Comparison of ENCODE assay signal across 15 cellular contexts in the genomic region with DNA sequence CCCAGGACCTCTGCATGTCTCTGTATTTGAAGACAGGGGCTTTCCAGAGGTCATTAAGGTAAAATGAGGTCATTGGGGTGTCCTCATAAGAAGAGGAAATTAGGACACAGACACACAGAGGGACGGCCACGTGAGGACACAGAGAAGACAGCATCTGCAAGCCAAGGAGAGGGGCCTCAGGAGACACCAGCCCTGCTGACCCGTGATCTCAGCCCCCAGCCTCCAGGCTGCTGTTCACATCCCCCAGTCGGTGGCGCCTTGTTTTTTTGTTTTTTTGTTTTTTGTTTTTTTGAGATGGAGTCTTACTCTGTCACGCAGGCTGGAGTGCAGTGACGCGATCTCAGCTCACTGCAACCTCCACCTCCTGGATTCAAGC. TPM values are rescaled to one million over a fixed set of nuclear protein-coding genes. Genes with fewer than 3 reads are reported as not detected.
A peak's percentile ranks its signal among the peaks of the same experiment; 100 is the strongest.
DNase-seq lines count a peak whose midpoint lies in the region; ATAC-seq and TF ChIP-seq lines count a peak whose summit lies in the region.
"Had no signal": no experiment of that assay in that cellular context is flagged by ENCODE, and none has a peak within 500 bp of the region (broad histone marks: within the 10 kb centered on the region; RNA-seq: fewer than 3 reads in every experiment).

No MANE protein-coding gene starts in this region.

- ATAC-seq in Right ventricle myocardium inferior = no peak
- ATAC-seq in aorta (ENCODE audit: low FRiP score) = no peak

- no peaks in the 10 kb centered on the region for H3K9me2 ChIP-seq in Karpas-422 (replicated peaks; ENCODE audit: insufficient read depth, low read length)

- peaks cover 9% of the 10 kb centered on the region for H3K36me3 Mint-ChIP-seq in activated T-helper 2 cell treated with anti-CD3 and anti-CD28 coated beads, Interferon-gamma antibody, Interleukin-2, Interleukin-4, amounts not matched to agents 10 μg/mL and 5 μg/mL and 100 μg/mL, durations not matched to agents 14 hours and 24 hours and 36 hours (ENCODE audit: low read depth)

- H3K79me2 ChIP-seq in Karpas-422 (ENCODE audit: low read length) = peaks cover 3% of the 10 kb centered on the region; the same call in 1 of the 2 replicates

- H3K4me3 Mint-ChIP-seq in activated T-helper 2 cell treated with anti-CD3 and anti-CD28 coated beads, Interferon-gamma antibody, Interleukin-2, Interleukin-4, amounts not matched to agents 10 μg/mL and 5 μg/mL and 100 μg/mL, durations not matched to agents 14 hours and 24 hours and 36 hours (ENCODE audit: low read depth) = no peak overlapping the region

- H3K27ac ChIP-seq in left ventricle myocardium inferior (replicated peaks) (peak overlapping the region; percentile 99), Karpas-422 (ENCODE audit: low read length) (no peak overlapping the region), mesodermal cell (ENCODE audit: low read depth, low read length, severe bottlenecking) (peak overlapping the region; percentile 69), aorta (ENCODE audit: low read depth in 1 of 2, low read length in 2 of 2) (no peak overlapping the region)
- no peak overlapping the region for H3K27ac ChIP-seq in effector memory CD4-positive, alpha-beta T cell (ENCODE audit: insufficient read depth, low read length, poor library complexity, severe bottlenecking)
- H3K27ac ChIP-seq: KMS-11 had no signal

- no peak overlapping the region for H3K4me2 ChIP-seq in Karpas-422 (ENCODE audit: low read depth, low read length, poor library complexity, severe bottlenecking)

- DNase-seq in left ventricle myocardium inferior (peak; percentile 54), Right ventricle myocardium inferior (ENCODE audit: missing footprints) (no peak), Karpas-422 (no peak), aorta (peak; percentile 22), anterior cingulate cortex (lab: John Stamatoyannopoulos, UW) (no peak)
- no peak for DNase-seq in effector memory CD4-positive, alpha-beta T cell
- DNase-seq in activated T-helper 2 cell treated with anti-CD3 and anti-CD28 coated beads, Interferon-gamma antibody, Interleukin-2, Interleukin-4, amounts not matched to agents 10 μg/mL and 5 μg/mL and 100 μg/mL, durations not matched to agents 14 hours and 24 hours and 36 hours (ENCODE audit: low spot score) = no peak
- DNase-seq: MM.1S, NCI-H1105 treated with DMSO at 0.1 percent for 48 hours, NCI-H1930, NCI-H2171, NCI-H510A treated with DMSO at 0.1 percent for 48 hours had no signal

- H3K4me3 ChIP-seq in left ventricle myocardium inferior = no peak overlapping the region
- no peak overlapping the region for H3K4me3 ChIP-seq in Karpas-422 (ENCODE audit: low read length)
- no peak overlapping the region for H3K4me3 ChIP-seq in mesodermal cell (ENCODE audit: extremely low read depth, insufficient read depth, low read length, poor library complexity, severe bottlenecking)
- H3K4me3 ChIP-seq in aorta (ENCODE audit: low read length in 2 of 2) = no peak overlapping the region
- H3K4me3 ChIP-seq in effector memory CD4-positive, alpha-beta T cell (ENCODE audit: insufficient read depth, low read depth, low read length, poor library complexity, severe bottlenecking) = no peak overlapping the region

- peaks cover 12% of the 10 kb centered on the region for H4K20me1 ChIP-seq in Karpas-422 (ENCODE audit: insufficient read depth, low read depth, low read length)

- TF ChIP-seq CTCF in left ventricle myocardium inferior (IDR thresholded peaks at IDR 0.05; ENCODE audit: borderline replicate concordance) = no peak

- H3K27me3 ChIP-seq in left ventricle myocardium inferior (ENCODE audit: low read depth) (peaks cover 26% of the 10 kb centered on the region), Karpas-422 (ENCODE audit: low read length) (no peaks in the 10 kb centered on the region), aorta (ENCODE audit: control insufficient read depth in 1 of 2, insufficient read depth in 2 of 2, low read length in 1 of 2) (peaks cover 0 to 2% of the 10 kb centered on the region in 2 donors)
- H3K27me3 ChIP-seq in effector memory CD4-positive, alpha-beta T cell (replicated peaks; ENCODE audit: control insufficient read depth, insufficient read depth, low read length, poor library complexity, severe bottlenecking) = no peaks in the 10 kb centered on the region

- no peak overlapping the region for H3K27ac Mint-ChIP-seq in activated T-helper 2 cell treated with anti-CD3 and anti-CD28 coated beads, Interferon-gamma antibody, Interleukin-2, Interleukin-4, amounts not matched to agents 10 μg/mL and 5 μg/mL and 100 μg/mL, durations not matched to agents 14 hours and 24 hours and 36 hours

- intact Hi-C loops in left ventricle myocardium inferior (cut with micrococcal nuclease) = no loop called here
- intact Hi-C loops in Right ventricle myocardium inferior (cut with DNase I) = no loop called here
- intact Hi-C loops in aorta (cut with DNase I) = no loop called here
- intact Hi-C loops in activated T-helper 2 cell treated with anti-CD3 and anti-CD28 coated beads, Interferon-gamma antibody, Interleukin-2, Interleukin-4, amounts not matched to agents 10 μg/mL and 5 μg/mL and 100 μg/mL, durations not matched to agents 14 hours and 24 hours and 36 hours (cut with micrococcal nuclease) = no loop called here

- H3K36me3 ChIP-seq in left ventricle myocardium inferior (peaks cover 11% of the 10 kb centered on the region), Karpas-422 (ENCODE audit: insufficient read depth, low read length) (no peaks in the 10 kb centered on the region), mesodermal cell (ENCODE audit: control insufficient read depth, insufficient read depth, low read length) (peaks cover 23% of the 10 kb centered on the region), aorta (ENCODE audit: control insufficient read depth in 1 of 2, insufficient read depth in 2 of 2, low read length in 1 of 2) (no peaks in the 10 kb centered on the region)
- peaks cover 5% of the 10 kb centered on the region for H3K36me3 ChIP-seq in effector memory CD4-positive, alpha-beta T cell (ENCODE audit: control insufficient read depth, insufficient read depth, low read length)

- H3K9me3 ChIP-seq in left ventricle myocardium inferior (replicated peaks) (no peaks in the 10 kb centered on the region), Karpas-422 (ENCODE audit: low read length) (no peaks in the 10 kb centered on the region), mesodermal cell (ENCODE audit: control insufficient read depth, low read length) (no peaks in the 10 kb centered on the region), aorta (ENCODE audit: control insufficient read depth, low read length) (no peaks in the 10 kb centered on the region)
- H3K9me3 ChIP-seq in effector memory CD4-positive, alpha-beta T cell (ENCODE audit: control insufficient read depth, low read length) = no peaks in the 10 kb centered on the region

- no peak overlapping the region for H2AFZ ChIP-seq in Karpas-422 (ENCODE audit: low read length)

- no peaks in the 10 kb centered on the region for H3K9me3 Mint-ChIP-seq in activated T-helper 2 cell treated with anti-CD3 and anti-CD28 coated beads, Interferon-gamma antibody, Interleukin-2, Interleukin-4, amounts not matched to agents 10 μg/mL and 5 μg/mL and 100 μg/mL, durations not matched to agents 14 hours and 24 hours and 36 hours

- H3K4me1 ChIP-seq in left ventricle myocardium inferior = peaks cover 83% of the 10 kb centered on the region
- H3K4me1 ChIP-seq in Karpas-422 (ENCODE audit: low read length) = peaks cover 69% of the 10 kb centered on the region
- H3K4me1 ChIP-seq in mesodermal cell (ENCODE audit: control insufficient read depth, insufficient read depth, low read length, poor library complexity, severe bottlenecking) = peaks cover 40% of the 10 kb centered on the region
- no peaks in the 10 kb centered on the region for H3K4me1 ChIP-seq in aorta (ENCODE audit: control insufficient read depth in 1 of 2, insufficient read depth in 2 of 2, low read length in 2 of 2)
- peaks cover 27% of the 10 kb centered on the region for H3K4me1 ChIP-seq in effector memory CD4-positive, alpha-beta T cell (ENCODE audit: control insufficient read depth, insufficient read depth, low read length, poor library complexity, severe bottlenecking)

- WGBS in mesodermal cell (ENCODE audit: insufficient coverage in 2 of 2), 2 experiments = 90 to 93% methylated on average over 5 to 6 of the region's 8 CpGs
- 77 to 78% methylated on average over 8 of the region's 8 CpGs for WGBS in aorta, 2 donors

- H3K27me3 Mint-ChIP-seq in activated T-helper 2 cell treated with anti-CD3 and anti-CD28 coated beads, Interferon-gamma antibody, Interleukin-2, Interleukin-4, amounts not matched to agents 10 μg/mL and 5 μg/mL and 100 μg/mL, durations not matched to agents 14 hours and 24 hours and 36 hours (ENCODE audit: low read depth) = peaks cover 11% of the 10 kb centered on the region

- peak overlapping the region; percentile 9; the same call in 1 of the 2 replicates for H3K9ac ChIP-seq in Karpas-422 (ENCODE audit: low read length)
- H3K9ac ChIP-seq: KMS-11 had no signal

- peaks cover 9% of the 10 kb centered on the region for H3K4me1 Mint-ChIP-seq in activated T-helper 2 cell treated with anti-CD3 and anti-CD28 coated beads, Interferon-gamma antibody, Interleukin-2, Interleukin-4, amounts not matched to agents 10 μg/mL and 5 μg/mL and 100 μg/mL, durations not matched to agents 14 hours and 24 hours and 36 hours (ENCODE audit: low read depth)

RNA-seq across cellular contexts. Expression of gene CCDC183, which starts 1.1 kb away (rescaled TPM):
- total RNA-seq in left ventricle myocardium inferior (2.1 TPM), Right ventricle myocardium inferior (1.6 TPM), aorta (under 1 TPM; 0.45 to 0.58 TPM)
- 1.6 TPM in 1 of 2 replicates, not detected in the other for total RNA-seq in Karpas-422 (2014; rRNA removed; shearing (Covaris generic); ENCODE audit: low replicate concordance)
- 27.3 TPM for polyA plus RNA-seq in mesodermal cell (2013, experiment 1 of 2)
- polyA plus RNA-seq in mesodermal cell (2013, experiment 2 of 2) = 34.1 TPM
- under 1 TPM; 0.46 to 0.50 TPM for polyA plus RNA-seq in aorta
- 0.11 TPM in 1 of 2 replicates, not detected in the other for total RNA-seq in activated T-helper 2 cell treated with anti-CD3 and anti-CD28 coated beads, Interferon-gamma antibody, Interleukin-2, Interleukin-4, amounts not matched to agents 10 μg/mL and 5 μg/mL and 100 μg/mL, durations not matched to agents 14 hours and 24 hours and 36 hours
- total RNA-seq: H4 had no signal

RNA-seq across cellular contexts. Expression of gene TMEM141, which starts 3.9 kb away (rescaled TPM):
- total RNA-seq in left ventricle myocardium inferior (71.4 TPM), Right ventricle myocardium inferior (75.9 TPM), aorta (10 to 100 TPM; 26.6 to 27.0 TPM)
- total RNA-seq in Karpas-422 (2014; rRNA removed; shearing (Covaris generic); ENCODE audit: low replicate concordance) = 20.5 and 61.8 TPM in 2 replicates
- polyA plus RNA-seq in mesodermal cell (2013, experiment 1 of 2) = 103 TPM
- polyA plus RNA-seq in mesodermal cell (2013, experiment 2 of 2) = 109 TPM
- polyA plus RNA-seq in aorta = 10 to 100 TPM; 57.0 to 95.8 TPM
- total RNA-seq in activated T-helper 2 cell treated with anti-CD3 and anti-CD28 coated beads, Interferon-gamma antibody, Interleukin-2, Interleukin-4, amounts not matched to agents 10 μg/mL and 5 μg/mL and 100 μg/mL, durations not matched to agents 14 hours and 24 hours and 36 hours = 34.4 and 34.7 TPM in 2 replicates

RNA-seq across cellular contexts. Expression of gene RABL6, which starts 12.7 kb away (rescaled TPM):
- total RNA-seq in left ventricle myocardium inferior (64.1 TPM), Right ventricle myocardium inferior (69.5 TPM), aorta (10 to 100 TPM; 47.2 to 52.0 TPM)
- total RNA-seq in Karpas-422 (2014; rRNA removed; shearing (Covaris generic); ENCODE audit: low replicate concordance) = 43.1 and 78.1 TPM in 2 replicates
- polyA plus RNA-seq in mesodermal cell (2013, experiment 1 of 2) = 153 TPM
- polyA plus RNA-seq in mesodermal cell (2013, experiment 2 of 2) = 143 TPM
- polyA plus RNA-seq in aorta = 10 to 100 TPM; 31.3 to 76.1 TPM
- total RNA-seq in activated T-helper 2 cell treated with anti-CD3 and anti-CD28 coated beads, Interferon-gamma antibody, Interleukin-2, Interleukin-4, amounts not matched to agents 10 μg/mL and 5 μg/mL and 100 μg/mL, durations not matched to agents 14 hours and 24 hours and 36 hours = 108 and 111 TPM in 2 replicates

RNA-seq across cellular contexts. Expression of gene LCN15, which starts 30.7 kb away (rescaled TPM):
- 0.41 TPM for total RNA-seq in left ventricle myocardium inferior
- 0.46 TPM for total RNA-seq in Right ventricle myocardium inferior
- total RNA-seq in Karpas-422 (2014; rRNA removed; shearing (Covaris generic); ENCODE audit: low replicate concordance) = not detected in 2 replicates
- polyA plus RNA-seq in mesodermal cell (2013, experiment 1 of 2) = 1.4 TPM
- polyA plus RNA-seq in mesodermal cell (2013, experiment 2 of 2) = 1.6 TPM
- total RNA-seq in aorta = not detected
- under 1 TPM in 1 of 2 donors, not detected in 1; 0.88 TPM for polyA plus RNA-seq in aorta
- total RNA-seq in activated T-helper 2 cell treated with anti-CD3 and anti-CD28 coated beads, Interferon-gamma antibody, Interleukin-2, Interleukin-4, amounts not matched to agents 10 μg/mL and 5 μg/mL and 100 μg/mL, durations not matched to agents 14 hours and 24 hours and 36 hours = not detected in 2 replicates
- total RNA-seq: H4 had no signal

RNA-seq across cellular contexts. Expression of gene LCN8, which starts 37.0 kb away (rescaled TPM):
- total RNA-seq in left ventricle myocardium inferior (not detected), Right ventricle myocardium inferior (not detected), aorta (not detected)
- total RNA-seq in Karpas-422 (2014; rRNA removed; shearing (Covaris generic); ENCODE audit: low replicate concordance) = not detected in 2 replicates
- polyA plus RNA-seq in mesodermal cell (2013, experiment 1 of 2) = not detected
- not detected for polyA plus RNA-seq in mesodermal cell (2013, experiment 2 of 2)
- under 1 TPM in 1 of 2 donors, not detected in 1; 0.10 TPM for polyA plus RNA-seq in aorta
- total RNA-seq in activated T-helper 2 cell treated with anti-CD3 and anti-CD28 coated beads, Interferon-gamma antibody, Interleukin-2, Interleukin-4, amounts not matched to agents 10 μg/mL and 5 μg/mL and 100 μg/mL, durations not matched to agents 14 hours and 24 hours and 36 hours = not detected in 2 replicates
- total RNA-seq: H4 had no signal

Comparison
In these comparisons a context has a peak if more than half of its experiments do, and no peak if none do; other contexts are left out.
1. DNase-seq: peak in left ventricle myocardium inferior (single experiment) and aorta (2 of 2); none in Right ventricle myocardium inferior (single experiment), Karpas-422 (single experiment), effector memory CD4-positive, alpha-beta T cell (0 of 3), anterior cingulate cortex (0 of 58) and activated T-helper 2 cell treated with anti-CD3 and anti-CD28 coated beads, Interferon-gamma antibody, Interleukin-2, Interleukin-4, amounts not matched to agents 10 μg/mL and 5 μg/mL and 100 μg/mL, durations not matched to agents 14 hours and 24 hours and 36 hours (single experiment).
2. H3K27ac ChIP-seq: peak in left ventricle myocardium inferior (single experiment) and mesodermal cell (single experiment); none in Karpas-422 (single experiment), aorta (0 of 2) and effector memory CD4-positive, alpha-beta T cell (single experiment).